Comparison of ENCODE assay signal across 2 cellular contexts in genomic region chr15:35206060-35206675, GRCh38.
TF ChIP-seq lines count a peak whose summit lies in the region.

No MANE protein-coding gene starts in this region.

TF ChIP-seq in WTC11, 78 proteins besides CTCF, POLR2A, EP300 and RAD21 (continued from another document):
- TF ChIP-seq, protein P1, sequence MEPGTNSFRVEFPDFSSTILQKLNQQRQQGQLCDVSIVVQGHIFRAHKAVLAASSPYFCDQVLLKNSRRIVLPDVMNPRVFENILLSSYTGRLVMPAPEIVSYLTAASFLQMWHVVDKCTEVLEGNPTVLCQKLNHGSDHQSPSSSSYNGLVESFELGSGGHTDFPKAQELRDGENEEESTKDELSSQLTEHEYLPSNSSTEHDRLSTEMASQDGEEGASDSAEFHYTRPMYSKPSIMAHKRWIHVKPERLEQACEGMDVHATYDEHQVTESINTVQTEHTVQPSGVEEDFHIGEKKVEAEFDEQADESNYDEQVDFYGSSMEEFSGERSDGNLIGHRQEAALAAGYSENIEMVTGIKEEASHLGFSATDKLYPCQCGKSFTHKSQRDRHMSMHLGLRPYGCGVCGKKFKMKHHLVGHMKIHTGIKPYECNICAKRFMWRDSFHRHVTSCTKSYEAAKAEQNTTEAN (CRISPR knock-in tag; IDR thresholded peaks at IDR 0.05), result no peak
- TF ChIP-seq, protein P2, sequence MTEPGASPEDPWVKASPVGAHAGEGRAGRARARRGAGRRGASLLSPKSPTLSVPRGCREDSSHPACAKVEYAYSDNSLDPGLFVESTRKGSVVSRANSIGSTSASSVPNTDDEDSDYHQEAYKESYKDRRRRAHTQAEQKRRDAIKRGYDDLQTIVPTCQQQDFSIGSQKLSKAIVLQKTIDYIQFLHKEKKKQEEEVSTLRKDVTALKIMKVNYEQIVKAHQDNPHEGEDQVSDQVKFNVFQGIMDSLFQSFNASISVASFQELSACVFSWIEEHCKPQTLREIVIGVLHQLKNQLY (CRISPR knock-in tag; IDR thresholded peaks at IDR 0.05), result no peak
- TF ChIP-seq HMGXB4 (CRISPR knock-in tag; IDR thresholded peaks at IDR 0.05), result no peak
- no peak for TF ChIP-seq TEAD4 (CRISPR knock-in tag; IDR thresholded peaks at IDR 0.05)
- TF ChIP-seq ZNF219 (CRISPR knock-in tag; IDR thresholded peaks at IDR 0.05; ENCODE audit: borderline replicate concordance), result no peak
- TF ChIP-seq OVOL2 (CRISPR knock-in tag; IDR thresholded peaks at IDR 0.05; ENCODE audit: borderline replicate concordance), result no peak
TF ChIP-seq in WTC11: peak in this region for 0.

TF ChIP-seq in liver, 16 proteins besides CTCF, POLR2A, EP300 and RAD21 (continued from another document):
- TF ChIP-seq, protein P3, sequence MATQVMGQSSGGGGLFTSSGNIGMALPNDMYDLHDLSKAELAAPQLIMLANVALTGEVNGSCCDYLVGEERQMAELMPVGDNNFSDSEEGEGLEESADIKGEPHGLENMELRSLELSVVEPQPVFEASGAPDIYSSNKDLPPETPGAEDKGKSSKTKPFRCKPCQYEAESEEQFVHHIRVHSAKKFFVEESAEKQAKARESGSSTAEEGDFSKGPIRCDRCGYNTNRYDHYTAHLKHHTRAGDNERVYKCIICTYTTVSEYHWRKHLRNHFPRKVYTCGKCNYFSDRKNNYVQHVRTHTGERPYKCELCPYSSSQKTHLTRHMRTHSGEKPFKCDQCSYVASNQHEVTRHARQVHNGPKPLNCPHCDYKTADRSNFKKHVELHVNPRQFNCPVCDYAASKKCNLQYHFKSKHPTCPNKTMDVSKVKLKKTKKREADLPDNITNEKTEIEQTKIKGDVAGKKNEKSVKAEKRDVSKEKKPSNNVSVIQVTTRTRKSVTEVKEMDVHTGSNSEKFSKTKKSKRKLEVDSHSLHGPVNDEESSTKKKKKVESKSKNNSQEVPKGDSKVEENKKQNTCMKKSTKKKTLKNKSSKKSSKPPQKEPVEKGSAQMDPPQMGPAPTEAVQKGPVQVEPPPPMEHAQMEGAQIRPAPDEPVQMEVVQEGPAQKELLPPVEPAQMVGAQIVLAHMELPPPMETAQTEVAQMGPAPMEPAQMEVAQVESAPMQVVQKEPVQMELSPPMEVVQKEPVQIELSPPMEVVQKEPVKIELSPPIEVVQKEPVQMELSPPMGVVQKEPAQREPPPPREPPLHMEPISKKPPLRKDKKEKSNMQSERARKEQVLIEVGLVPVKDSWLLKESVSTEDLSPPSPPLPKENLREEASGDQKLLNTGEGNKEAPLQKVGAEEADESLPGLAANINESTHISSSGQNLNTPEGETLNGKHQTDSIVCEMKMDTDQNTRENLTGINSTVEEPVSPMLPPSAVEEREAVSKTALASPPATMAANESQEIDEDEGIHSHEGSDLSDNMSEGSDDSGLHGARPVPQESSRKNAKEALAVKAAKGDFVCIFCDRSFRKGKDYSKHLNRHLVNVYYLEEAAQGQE (IDR thresholded peaks at IDR 0.05), result no peak
- TF ChIP-seq EGR1 (IDR thresholded peaks at IDR 0.05; ENCODE audit: low read depth in 2 of 2) (no peak), FOXA2 (IDR thresholded peaks at IDR 0.05) (no peak), NR2F2 (IDR thresholded peaks at IDR 0.05) (no peak), HNF4G (IDR thresholded peaks at IDR 0.05) (no peak), YY1 (IDR thresholded peaks at IDR 0.05) (no peak), RXRA (IDR thresholded peaks at IDR 0.05) (no peak), SP1 (IDR thresholded peaks at IDR 0.05) (no peak)
- TF ChIP-seq, protein P4, sequence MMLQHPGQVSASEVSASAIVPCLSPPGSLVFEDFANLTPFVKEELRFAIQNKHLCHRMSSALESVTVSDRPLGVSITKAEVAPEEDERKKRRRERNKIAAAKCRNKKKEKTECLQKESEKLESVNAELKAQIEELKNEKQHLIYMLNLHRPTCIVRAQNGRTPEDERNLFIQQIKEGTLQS (IDR thresholded peaks at IDR 0.05), result no peak
TF ChIP-seq in liver: peak in this region for 0.
